ENCODE assay signal across 9 cellular contexts in the genomic region with DNA sequence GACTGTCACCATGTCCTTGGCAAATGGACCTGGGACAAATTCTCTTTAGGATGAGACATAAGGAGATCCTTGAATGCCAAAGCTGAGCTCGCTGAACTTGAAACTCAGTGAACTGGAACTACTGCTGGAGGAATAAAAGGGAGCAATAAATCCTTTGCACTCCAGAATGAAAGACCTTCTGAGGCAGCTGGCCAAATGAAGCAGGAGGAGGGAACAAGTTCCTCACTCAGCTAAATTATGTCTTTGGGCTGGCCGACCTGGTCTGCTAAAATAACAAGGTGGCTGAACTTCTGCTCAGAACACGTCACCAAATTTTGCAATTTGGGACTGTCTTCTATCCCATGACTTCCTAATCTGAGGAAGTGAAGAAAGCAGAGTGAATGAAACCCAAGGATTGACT.
A peak's percentile ranks its signal among the peaks of the same experiment; 100 is the strongest.
DNase-seq lines count a peak whose midpoint lies in the region; ATAC-seq and TF ChIP-seq lines count a peak whose summit lies in the region.
"Had no signal": no experiment of that assay in that cellular context is flagged by ENCODE, and none has a peak within 500 bp of the region (broad histone marks: within the 10 kb centered on the region; RNA-seq: fewer than 3 reads in every experiment).

No MANE protein-coding gene starts in this region.

- H3K4me1 ChIP-seq in gastrocnemius medialis (peaks cover 38 to 43% of the 10 kb centered on the region in 2 donors), GM23338 (ENCODE audit: insufficient read depth) (no peaks in the 10 kb centered on the region)

- H3K9me3 ChIP-seq in gastrocnemius medialis, result no peaks in the 10 kb centered on the region
- no peaks in the 10 kb centered on the region for H3K9me3 ChIP-seq in T-helper 17 cell (ENCODE audit: control insufficient read depth, low read length, poor library complexity, severe bottlenecking)

- H3K4me2 ChIP-seq in GM23338, result no peak overlapping the region

- peak overlapping the region; percentile 56 to 70 (median 58) for H3K27ac ChIP-seq in gastrocnemius medialis
- H3K27ac ChIP-seq in GM23338 (ENCODE audit: low read depth), result no peak overlapping the region
- H3K27ac ChIP-seq: VCaP had no signal

- no peak overlapping the region for H3K4me3 ChIP-seq in gastrocnemius medialis
- H3K4me3 ChIP-seq in GM23338, result no peak overlapping the region

- no peak for TF ChIP-seq CTCF in gastrocnemius medialis (IDR thresholded peaks at IDR 0.05 in 4 of 5, conservative IDR thresholded peaks at IDR 0.05 in 1 of 5)
- TF ChIP-seq CTCF in GM23338 (conservative IDR thresholded peaks at IDR 0.05; ENCODE audit: low read depth in 2 of 2), result no peak

- no peak for TF ChIP-seq POLR2A in gastrocnemius medialis (IDR thresholded peaks at IDR 0.05)

- in situ Hi-C loops in gastrocnemius medialis (cut with MboI; ENCODE audit: low sequenced_read_pairs in 4 of 4), result loop anchor here in 1 of 4 donors (25.0 kb wide), 1 partner anchor 669 kb away; no protein-coding TSS in a partner anchor

- ATAC-seq in Right ventricle myocardium superior (ENCODE audit: poor library complexity) (peak; percentile 74), gastrocnemius medialis (peak; percentile 57 to 73), T-helper 17 cell (no peak), GM23338 (no peak), HG03280 (IDR thresholded peaks at IDR 0.05; ENCODE audit: unreplicated experiment) (no peak)

- peaks cover 4% of the 10 kb centered on the region for H3K36me3 Mint-ChIP-seq in T-helper 17 cell (ENCODE audit: low read depth)
- H3K36me3 Mint-ChIP-seq in GM23338 (ENCODE audit: low read depth), result no peaks in the 10 kb centered on the region

- H3K36me3 ChIP-seq in gastrocnemius medialis (no peaks in the 10 kb centered on the region), GM23338 (ENCODE audit: insufficient read depth) (no peaks in the 10 kb centered on the region)

- no peak overlapping the region for H3K4me3 Mint-ChIP-seq in T-helper 17 cell
- no peak overlapping the region for H3K4me3 Mint-ChIP-seq in GM23338

- no peaks in the 10 kb centered on the region for H3F3A ChIP-seq in GM23338 (replicated peaks; ENCODE audit: low read depth)

- H3K27ac Mint-ChIP-seq in T-helper 17 cell (no peak overlapping the region), GM23338 (no peak overlapping the region)

- H4K20me1 ChIP-seq in GM23338 (replicated peaks; ENCODE audit: insufficient read depth), result no peaks in the 10 kb centered on the region

- H2AFZ ChIP-seq in GM23338, result no peak overlapping the region

- H3K27me3 Mint-ChIP-seq in T-helper 17 cell, result no peaks in the 10 kb centered on the region
- no peaks in the 10 kb centered on the region for H3K27me3 Mint-ChIP-seq in GM23338 (ENCODE audit: insufficient read depth, low read depth, poor library complexity)

- H3K79me2 ChIP-seq in GM23338 (replicated peaks; ENCODE audit: insufficient read depth), result no peaks in the 10 kb centered on the region

- H3K27me3 ChIP-seq in gastrocnemius medialis (no peaks in the 10 kb centered on the region), GM23338 (ENCODE audit: insufficient read depth) (no peaks in the 10 kb centered on the region)

- H3K9me3 Mint-ChIP-seq in GM23338, result no peaks in the 10 kb centered on the region

- H3K9me2 ChIP-seq in GM23338 (ENCODE audit: insufficient read depth), result no peaks in the 10 kb centered on the region

- peak; percentile 98 for DNase-seq in DMS79 (lab: John Stamatoyannopoulos, UW)
- DNase-seq in SHP77 (lab: John Stamatoyannopoulos, UW), result peak; percentile 36 to 57
- DNase-seq in Right ventricle myocardium superior, result no peak
- DNase-seq in gastrocnemius medialis, result peak; percentile 59 to 82
- DNase-seq in ecto neural progenitor cell (ENCODE audit: low spot score), result no peak
- no peak for DNase-seq in T-helper 17 cell
- no peak for DNase-seq in GM23338 (ENCODE audit: low spot score)

- peaks cover 7% of the 10 kb centered on the region for H3K4me1 Mint-ChIP-seq in T-helper 17 cell
- no peaks in the 10 kb centered on the region for H3K4me1 Mint-ChIP-seq in GM23338

- intact Hi-C loops in Right ventricle myocardium superior (cut with DNase I), result no loop called here
- intact Hi-C loops in gastrocnemius medialis (cut with DNase I; ENCODE audit: low total_unique reads), result no loop called here

TF ChIP-seq in GM23338, 12 proteins besides CTCF, POLR2A, EP300 and RAD21 (continues in another document):
- no peak for TF ChIP-seq EZH2 (IDR thresholded peaks at IDR 0.05; ENCODE audit: low read depth, unreplicated experiment)
- no peak for TF ChIP-seq CREB1 (CRISPR knock-in tag; IDR thresholded peaks at IDR 0.05; ENCODE audit: low read depth)
- no peak for TF ChIP-seq POLR2AphosphoS5 (IDR thresholded peaks at IDR 0.05; ENCODE audit: low read depth)
- TF ChIP-seq JUNB (IDR thresholded peaks at IDR 0.05; ENCODE audit: unreplicated experiment), result no peak
- TF ChIP-seq, protein P1, sequence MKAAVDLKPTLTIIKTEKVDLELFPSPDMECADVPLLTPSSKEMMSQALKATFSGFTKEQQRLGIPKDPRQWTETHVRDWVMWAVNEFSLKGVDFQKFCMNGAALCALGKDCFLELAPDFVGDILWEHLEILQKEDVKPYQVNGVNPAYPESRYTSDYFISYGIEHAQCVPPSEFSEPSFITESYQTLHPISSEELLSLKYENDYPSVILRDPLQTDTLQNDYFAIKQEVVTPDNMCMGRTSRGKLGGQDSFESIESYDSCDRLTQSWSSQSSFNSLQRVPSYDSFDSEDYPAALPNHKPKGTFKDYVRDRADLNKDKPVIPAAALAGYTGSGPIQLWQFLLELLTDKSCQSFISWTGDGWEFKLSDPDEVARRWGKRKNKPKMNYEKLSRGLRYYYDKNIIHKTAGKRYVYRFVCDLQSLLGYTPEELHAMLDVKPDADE (IDR thresholded peaks at IDR 0.05), result no peak
- TF ChIP-seq, protein P2, sequence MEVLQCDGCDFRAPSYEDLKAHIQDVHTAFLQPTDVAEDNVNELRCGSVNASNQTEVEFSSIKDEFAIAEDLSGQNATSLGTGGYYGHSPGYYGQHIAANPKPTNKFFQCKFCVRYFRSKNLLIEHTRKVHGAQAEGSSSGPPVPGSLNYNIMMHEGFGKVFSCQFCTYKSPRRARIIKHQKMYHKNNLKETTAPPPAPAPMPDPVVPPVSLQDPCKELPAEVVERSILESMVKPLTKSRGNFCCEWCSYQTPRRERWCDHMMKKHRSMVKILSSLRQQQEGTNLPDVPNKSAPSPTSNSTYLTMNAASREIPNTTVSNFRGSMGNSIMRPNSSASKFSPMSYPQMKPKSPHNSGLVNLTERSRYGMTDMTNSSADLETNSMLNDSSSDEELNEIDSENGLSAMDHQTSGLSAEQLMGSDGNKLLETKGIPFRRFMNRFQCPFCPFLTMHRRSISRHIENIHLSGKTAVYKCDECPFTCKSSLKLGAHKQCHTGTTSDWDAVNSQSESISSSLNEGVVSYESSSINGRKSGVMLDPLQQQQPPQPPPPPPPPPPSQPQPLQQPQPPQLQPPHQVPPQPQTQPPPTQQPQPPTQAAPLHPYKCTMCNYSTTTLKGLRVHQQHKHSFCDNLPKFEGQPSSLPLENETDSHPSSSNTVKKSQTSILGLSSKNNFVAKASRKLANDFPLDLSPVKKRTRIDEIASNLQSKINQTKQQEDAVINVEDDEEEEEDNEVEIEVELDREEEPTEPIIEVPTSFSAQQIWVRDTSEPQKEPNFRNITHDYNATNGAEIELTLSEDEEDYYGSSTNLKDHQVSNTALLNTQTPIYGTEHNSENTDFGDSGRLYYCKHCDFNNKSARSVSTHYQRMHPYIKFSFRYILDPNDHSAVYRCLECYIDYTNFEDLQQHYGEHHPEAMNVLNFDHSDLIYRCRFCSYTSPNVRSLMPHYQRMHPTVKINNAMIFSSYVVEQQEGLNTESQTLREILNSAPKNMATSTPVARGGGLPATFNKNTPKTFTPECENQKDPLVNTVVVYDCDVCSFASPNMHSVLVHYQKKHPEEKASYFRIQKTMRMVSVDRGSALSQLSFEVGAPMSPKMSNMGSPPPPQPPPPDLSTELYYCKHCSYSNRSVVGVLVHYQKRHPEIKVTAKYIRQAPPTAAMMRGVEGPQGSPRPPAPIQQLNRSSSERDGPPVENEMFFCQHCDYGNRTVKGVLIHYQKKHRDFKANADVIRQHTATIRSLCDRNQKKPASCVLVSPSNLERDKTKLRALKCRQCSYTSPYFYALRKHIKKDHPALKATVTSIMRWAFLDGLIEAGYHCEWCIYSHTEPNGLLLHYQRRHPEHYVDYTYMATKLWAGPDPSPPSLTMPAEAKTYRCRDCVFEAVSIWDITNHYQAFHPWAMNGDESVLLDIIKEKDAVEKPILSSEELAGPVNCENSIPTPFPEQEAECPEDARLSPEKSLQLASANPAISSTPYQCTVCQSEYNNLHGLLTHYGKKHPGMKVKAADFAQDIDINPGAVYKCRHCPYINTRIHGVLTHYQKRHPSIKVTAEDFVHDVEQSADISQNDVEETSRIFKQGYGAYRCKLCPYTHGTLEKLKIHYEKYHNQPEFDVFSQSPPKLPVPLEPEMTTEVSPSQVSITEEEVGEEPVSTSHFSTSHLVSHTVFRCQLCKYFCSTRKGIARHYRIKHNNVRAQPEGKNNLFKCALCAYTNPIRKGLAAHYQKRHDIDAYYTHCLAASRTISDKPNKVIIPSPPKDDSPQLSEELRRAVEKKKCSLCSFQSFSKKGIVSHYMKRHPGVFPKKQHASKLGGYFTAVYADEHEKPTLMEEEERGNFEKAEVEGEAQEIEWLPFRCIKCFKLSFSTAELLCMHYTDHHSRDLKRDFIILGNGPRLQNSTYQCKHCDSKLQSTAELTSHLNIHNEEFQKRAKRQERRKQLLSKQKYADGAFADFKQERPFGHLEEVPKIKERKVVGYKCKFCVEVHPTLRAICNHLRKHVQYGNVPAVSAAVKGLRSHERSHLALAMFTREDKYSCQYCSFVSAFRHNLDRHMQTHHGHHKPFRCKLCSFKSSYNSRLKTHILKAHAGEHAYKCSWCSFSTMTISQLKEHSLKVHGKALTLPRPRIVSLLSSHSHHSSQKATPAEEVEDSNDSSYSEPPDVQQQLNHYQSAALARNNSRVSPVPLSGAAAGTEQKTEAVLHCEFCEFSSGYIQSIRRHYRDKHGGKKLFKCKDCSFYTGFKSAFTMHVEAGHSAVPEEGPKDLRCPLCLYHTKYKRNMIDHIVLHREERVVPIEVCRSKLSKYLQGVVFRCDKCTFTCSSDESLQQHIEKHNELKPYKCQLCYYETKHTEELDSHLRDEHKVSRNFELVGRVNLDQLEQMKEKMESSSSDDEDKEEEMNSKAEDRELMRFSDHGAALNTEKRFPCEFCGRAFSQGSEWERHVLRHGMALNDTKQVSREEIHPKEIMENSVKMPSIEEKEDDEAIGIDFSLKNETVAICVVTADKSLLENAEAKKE (CRISPR knock-in tag; IDR thresholded peaks at IDR 0.05), result no peak

Comparison
In these comparisons a context has a peak if more than half of its experiments do, and no peak if none do; other contexts are left out.
1. DNase-seq: peak in DMS79 (single experiment), SHP77 (2 of 2) and gastrocnemius medialis (2 of 2); none in Right ventricle myocardium superior (single experiment), ecto neural progenitor cell (single experiment), T-helper 17 cell (0 of 3) and GM23338 (single experiment).
2. ATAC-seq: peak in Right ventricle myocardium superior (single experiment) and gastrocnemius medialis (2 of 2); none in T-helper 17 cell (single experiment), GM23338 (single experiment) and HG03280 (single experiment).